ENCODE assay signal across 8 cellular contexts in the genomic region with DNA sequence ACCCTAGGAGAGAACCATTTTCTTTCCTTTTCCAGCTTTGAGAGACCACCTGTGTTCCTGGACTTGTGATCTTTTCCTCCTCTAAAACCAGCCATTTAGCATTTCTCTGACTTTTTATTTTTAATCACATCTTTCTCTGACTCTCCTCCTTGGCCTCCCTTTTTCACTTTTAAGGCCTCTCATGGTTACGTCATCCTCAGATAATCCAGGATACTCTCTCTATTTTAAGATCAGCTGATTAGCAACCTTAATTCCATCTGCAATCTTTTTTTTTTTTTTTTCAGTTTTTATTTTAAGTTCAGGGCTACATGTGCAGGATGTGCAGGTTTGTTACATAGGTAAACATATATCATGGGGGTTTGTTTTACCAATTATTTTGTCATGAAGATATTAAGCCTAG. TPM values are rescaled to one million over a fixed set of nuclear protein-coding genes. Genes with fewer than 3 reads are reported as not detected.
"Had no signal": no experiment of that assay in that cellular context is flagged by ENCODE, and none has a peak within 500 bp of the region (broad histone marks: within the 10 kb centered on the region; RNA-seq: fewer than 3 reads in every experiment).

No MANE protein-coding gene starts in this region.

- H3K4me3 ChIP-seq: K562 had no signal

- FAIRE-seq: HTR-8/SVneo, K562 had no signal

- H3K27ac ChIP-seq: HL-60 had no signal

- ATAC-seq: K562 had no signal

- DNase-seq: IMR-90, KBM-7, KG1 had no signal

RNA-seq across cellular contexts. Expression of a gene that starts 54.0 kb away (rescaled TPM):
- total RNA-seq: HT-29, IMR-90 had no signal
- polyA plus RNA-seq: IgD-negative memory B cell, IMR-90 had no signal
